In genomic region chr5:11724947-11725346, GRCh38 we compare ENCODE assay signal across 14 cellular contexts.
"Had no signal": no experiment of that assay in that cellular context is flagged by ENCODE, and none has a peak within 500 bp of the region (broad histone marks: within the 10 kb centered on the region; RNA-seq: fewer than 3 reads in every experiment).

No MANE protein-coding gene starts in this region.

- H3K27ac ChIP-seq: breast epithelium, esophagus squamous epithelium, foreskin keratinocyte, left ventricle myocardium inferior, upper lobe of right lung had no signal

- ATAC-seq: activated CD8-positive, alpha-beta T cell treated with anti-CD3 and anti-CD28 coated beads, Interleukin-2, amount 10 ng/mL, durations not matched to agents 7 days and 5 days; foreskin keratinocyte; upper lobe of right lung had no signal

- H3K9me3 ChIP-seq: breast epithelium, esophagus squamous epithelium, left ventricle myocardium inferior, upper lobe of right lung had no signal

- H3K4me3 ChIP-seq: breast epithelium, esophagus squamous epithelium, left ventricle myocardium inferior, upper lobe of right lung had no signal

- H3K27me3 ChIP-seq: breast epithelium, esophagus squamous epithelium, foreskin keratinocyte, upper lobe of right lung had no signal

- H3K27ac Mint-ChIP-seq: activated CD8-positive, alpha-beta T cell treated with anti-CD3 and anti-CD28 coated beads, Interleukin-2, amount 10 ng/mL, durations not matched to agents 7 days and 5 days; stimulated activated naive CD8-positive, alpha-beta T cell treated with anti-CD3 and anti-CD28 coated beads, Interleukin-15, Interleukin-2, amounts not matched to agents 100 ng/mL and 50 ng/mL, for 24 hours had no signal

- H3K27me3 Mint-ChIP-seq: stimulated activated naive CD8-positive, alpha-beta T cell treated with anti-CD3 and anti-CD28 coated beads, Interleukin-15, Interleukin-2, amounts not matched to agents 100 ng/mL and 50 ng/mL, for 24 hours had no signal

- H3K4me3 Mint-ChIP-seq: activated CD8-positive, alpha-beta T cell treated with anti-CD3 and anti-CD28 coated beads, Interleukin-2, amount 10 ng/mL, durations not matched to agents 7 days and 5 days; stimulated activated naive CD8-positive, alpha-beta T cell treated with anti-CD3 and anti-CD28 coated beads, Interleukin-15, Interleukin-2, amounts not matched to agents 100 ng/mL and 50 ng/mL, for 24 hours had no signal

- H3K36me3 ChIP-seq: breast epithelium, esophagus squamous epithelium, left ventricle myocardium inferior, upper lobe of right lung had no signal

- H3K4me1 ChIP-seq: breast epithelium, foreskin keratinocyte, left ventricle myocardium inferior, upper lobe of right lung had no signal

- DNase-seq: activated CD4-positive, alpha-beta T cell treated with anti-CD3 and anti-CD28 coated beads for 48 hours; activated CD8-positive, alpha-beta memory T cell treated with anti-CD3 and anti-CD28 coated beads, Interleukin-2, amount 50 U/mL, for 48 hours; activated CD8-positive, alpha-beta T cell treated with anti-CD3 and anti-CD28 coated beads, Interleukin-2, amount 10 ng/mL, durations not matched to agents 7 days and 5 days; aorta; esophagus squamous epithelium; head of caudate nucleus; left ventricle myocardium inferior; mesenchymal stem cell; stimulated activated CD4-positive, alpha-beta T cell treated with anti-CD3 and anti-CD28 coated beads, Interleukin-4, amount 100 ng/mL, for 1 hour; stimulated activated CD8-positive, alpha-beta memory T cell treated with anti-CD3 and anti-CD28 coated beads, Interleukin-4, amount 100 ng/mL, for 48 hours; upper lobe of right lung had no signal
